9 cellular contexts compared by ENCODE assay signal in genomic region chr6:11921017-11921438, GRCh38.
DNase-seq lines count a peak whose midpoint lies in the region; ATAC-seq and TF ChIP-seq lines count a peak whose summit lies in the region.
"Had no signal": no experiment of that assay in that cellular context is flagged by ENCODE, and none has a peak within 500 bp of the region (broad histone marks: within the 10 kb centered on the region; RNA-seq: fewer than 3 reads in every experiment).

No MANE protein-coding gene starts in this region.

- no peaks in the 10 kb centered on the region for H3K4me1 ChIP-seq in endodermal cell (ENCODE audit: control insufficient read depth, insufficient read depth, low read length)
- peaks cover 39% of the 10 kb centered on the region for H3K4me1 ChIP-seq in mesodermal cell (ENCODE audit: control insufficient read depth, insufficient read depth, low read length, poor library complexity, severe bottlenecking)

- H3K27ac Mint-ChIP-seq in endodermal cell: peak overlapping the region; percentile 80

- no peaks in the 10 kb centered on the region for H3K27me3 Mint-ChIP-seq in endodermal cell (ENCODE audit: insufficient read depth)

- H3K4me3 Mint-ChIP-seq in endodermal cell: no peak overlapping the region

- ATAC-seq in Right ventricle myocardium inferior (peak; percentile 95), GM21825 (IDR thresholded peaks at IDR 0.05; ENCODE audit: unreplicated experiment) (no peak)

- H3K9me3 Mint-ChIP-seq in endodermal cell: no peaks in the 10 kb centered on the region

- no peak overlapping the region for H3K9ac ChIP-seq in endodermal cell (ENCODE audit: extremely low read depth, low read length, poor library complexity, severe bottlenecking)

- H3K9me3 ChIP-seq in endodermal cell (ENCODE audit: control insufficient read depth, low read length) (no peaks in the 10 kb centered on the region), mesodermal cell (ENCODE audit: control insufficient read depth, low read length) (no peaks in the 10 kb centered on the region)

- DNase-seq in Right ventricle myocardium inferior (ENCODE audit: missing footprints) (peak; percentile 76), cardiac septum (ENCODE audit: low spot score) (no peak), endodermal cell (peak; percentile 78), NCI-H1694 (lab: John Stamatoyannopoulos, UW) (no peak)
- DNase-seq in stimulated activated CD8-positive, alpha-beta memory T cell treated with anti-CD3 and anti-CD28 coated beads, Interleukin-4, amount 100 ng/mL, for 48 hours: no peak
- no peak for DNase-seq in stimulated activated CD4-positive, alpha-beta T cell treated with anti-CD3 and anti-CD28 coated beads, Interleukin-4, amount 100 ng/mL, for 4 hours
- DNase-seq: AML-193 had no signal

- no peak overlapping the region for H3K4me3 ChIP-seq in endodermal cell (ENCODE audit: low read length)
- H3K4me3 ChIP-seq in mesodermal cell (ENCODE audit: extremely low read depth, insufficient read depth, low read length, poor library complexity, severe bottlenecking): no peak overlapping the region

- no peaks in the 10 kb centered on the region for H3K36me3 Mint-ChIP-seq in endodermal cell (ENCODE audit: low read depth)

- no peaks in the 10 kb centered on the region for H3K27me3 ChIP-seq in endodermal cell (ENCODE audit: control insufficient read depth, insufficient read depth, low read length, poor library complexity, severe bottlenecking)

- intact Hi-C loops in Right ventricle myocardium inferior (cut with DNase I): no loop called here
- intact Hi-C loops in cardiac septum (cut with DNase I): no loop called here

- H3K4me1 Mint-ChIP-seq in endodermal cell: peaks cover 14% of the 10 kb centered on the region

- H3K27ac ChIP-seq in endodermal cell (ENCODE audit: low read depth, low read length) (no peak overlapping the region), mesodermal cell (ENCODE audit: low read depth, low read length, severe bottlenecking) (peak overlapping the region; percentile 79)

- TF ChIP-seq CTCF in endodermal cell (conservative IDR thresholded peaks at IDR 0.05): no peak

- WGBS in endodermal cell (ENCODE audit: insufficient coverage in 1 of 2, insufficient read length in 1 of 2), 2 experiments: 40 to 71% methylated on average over 1 to 5 of the region's 5 CpGs
- WGBS in mesodermal cell (ENCODE audit: insufficient coverage in 2 of 2), 2 experiments: 51 to 53% methylated on average over 5 of the region's 5 CpGs

- no peaks in the 10 kb centered on the region for H3K36me3 ChIP-seq in endodermal cell (ENCODE audit: control insufficient read depth, insufficient read depth, low read length)
- H3K36me3 ChIP-seq in mesodermal cell (ENCODE audit: control insufficient read depth, insufficient read depth, low read length): no peaks in the 10 kb centered on the region

Comparison
In these comparisons a context has a peak if more than half of its experiments do, and no peak if none do; other contexts are left out.
1. DNase-seq: peak in Right ventricle myocardium inferior (single experiment) and endodermal cell (single experiment); none in cardiac septum (single experiment), NCI-H1694 (single experiment), stimulated activated CD8-positive, alpha-beta memory T cell treated with anti-CD3 and anti-CD28 coated beads, Interleukin-4, amount 100 ng/mL, for 48 hours (single experiment) and stimulated activated CD4-positive, alpha-beta T cell treated with anti-CD3 and anti-CD28 coated beads, Interleukin-4, amount 100 ng/mL, for 4 hours (0 of 2).